8 cellular contexts compared by ENCODE assay signal in genomic region chr17:36486204-36487194, GRCh38. TPM values are rescaled to one million over a fixed set of nuclear protein-coding genes. Genes with fewer than 3 reads are reported as not detected.
DNase-seq lines count a peak whose midpoint lies in the region; ATAC-seq and TF ChIP-seq lines count a peak whose summit lies in the region.

Gene ZNHIT3 (plus strand): TSS chr17:36486681. CDS start chr17:36486700, 19 bp downstream.

- H3K9ac ChIP-seq in parathyroid adenoma = peak within 1 kb of the TSS; percentile 64

- H3K4me1 ChIP-seq in cardiac muscle cell (ENCODE audit: low read depth) = peaks cover 5% of the 10 kb centered on the region
- peaks cover 5% of the 10 kb centered on the region for H3K4me1 ChIP-seq in parathyroid adenoma
- peaks cover 0 to 47% (median 30%) of the 10 kb centered on the region in 4 donors for H3K4me1 ChIP-seq in tibial artery

- intact Hi-C loops in tibial artery (cut with DNase I; ENCODE audit: low total_unique reads) = loop anchor here (10.0 kb wide), 1 partner anchor 48 kb away; the partner anchor contains the start of genes MYO19 and PIGW

- ATAC-seq in HG02798 (IDR thresholded peaks at IDR 0.05; ENCODE audit: poor library complexity, unreplicated experiment) = peak; percentile 94

- H3K4me3 ChIP-seq in GM12875 (ENCODE audit: low read depth, low read length) (peak within 1 kb of the TSS; percentile 93), cardiac muscle cell (peak within 1 kb of the TSS; percentile 88), parathyroid adenoma (ENCODE audit: low read depth, low read length) (peak within 1 kb of the TSS; percentile 73), tibial artery (peak within 1 kb of the TSS; percentile 70 to 94)

- H3K27ac ChIP-seq in cardiac muscle cell (peak within 1 kb of the TSS; percentile 82), parathyroid adenoma (peak within 1 kb of the TSS; percentile 58), tibial artery (peak within 1 kb of the TSS; percentile 79 to 95)

- H3K9me3 ChIP-seq in cardiac muscle cell (ENCODE audit: low read depth) (no peaks in the 10 kb centered on the region), parathyroid adenoma (ENCODE audit: control insufficient read depth, low read length) (no peaks in the 10 kb centered on the region), tibial artery (no peaks in the 10 kb centered on the region)

- H3K27me3 ChIP-seq in cardiac muscle cell = peaks cover 10% of the 10 kb centered on the region
- H3K27me3 ChIP-seq in parathyroid adenoma (ENCODE audit: control insufficient read depth, insufficient read depth, low read length) = no peaks in the 10 kb centered on the region
- peaks cover 0 to 10% of the 10 kb centered on the region in 2 donors for H3K27me3 ChIP-seq in tibial artery

- TF ChIP-seq CTCF in GM12875 (IDR thresholded peaks at IDR 0.05; ENCODE audit: borderline replicate concordance, insufficient read depth, low read depth, low read length) (no peak), cardiac muscle cell (IDR thresholded peaks at IDR 0.05; ENCODE audit: low read depth, low read length) (no peak), parathyroid adenoma (IDR thresholded peaks at IDR 0.05) (no peak), tibial artery (IDR thresholded peaks at IDR 0.05) (no peak)

- H3K79me2 ChIP-seq in parathyroid adenoma = peaks cover 10% of the 10 kb centered on the region

- no peaks in the 10 kb centered on the region for H3K36me3 ChIP-seq in cardiac muscle cell
- H3K36me3 ChIP-seq in parathyroid adenoma (ENCODE audit: control insufficient read depth, insufficient read depth, low read length) = no peaks in the 10 kb centered on the region
- peaks cover 0 to 4% (median 0%) of the 10 kb centered on the region in 3 donors for H3K36me3 ChIP-seq in tibial artery

- H3K4me2 ChIP-seq in parathyroid adenoma (ENCODE audit: low read length) = peak within 1 kb of the TSS; percentile 79

- H2AFZ ChIP-seq in parathyroid adenoma = peak within 1 kb of the TSS; percentile 90

- DNase-seq in NCI-H1417 treated with DMSO at 0.1 percent for 48 hours (lab: John Stamatoyannopoulos, UW) = peak; percentile 82
- peak; percentile 80 to 94 for DNase-seq in SW 1271 (lab: John Stamatoyannopoulos, UW)
- DNase-seq in activated naive CD8-positive, alpha-beta T cell treated with anti-CD3 and anti-CD28 coated beads, Interleukin-2, amount 50 U/mL, for 16 hours (ENCODE audit: low read depth, low spot score) = peak; percentile 81
- DNase-seq in cardiac muscle cell (ENCODE audit: low read depth in 1 of 2, low spot score in 1 of 2) = peak; percentile 95 to 96
- peak; percentile 94 to 96 for DNase-seq in tibial artery

RNA-seq across cellular contexts. Expression of gene ZNHIT3, which starts in this region (rescaled TPM):
- 37.4 and 38.4 TPM in 2 replicates for total RNA-seq in cardiac muscle cell
- polyA plus RNA-seq in cardiac muscle cell = 103 and 107 TPM in 2 replicates

Comparison
In these comparisons a context has a peak if more than half of its experiments do, and no peak if none do; other contexts are left out.
1. Peak in every context shown above with its lines: DNase-seq, ATAC-seq, H3K4me3 ChIP-seq and H3K27ac ChIP-seq.